Comparison of ENCODE assay signal across 10 cellular contexts in genomic region chr20:36856691-36857635, GRCh38. TPM values are rescaled to one million over a fixed set of nuclear protein-coding genes. Genes with fewer than 3 reads are reported as not detected.
DNase-seq lines count a peak whose midpoint lies in the region; ATAC-seq, FAIRE-seq and TF ChIP-seq lines count a peak whose summit lies in the region.
"Had no signal": no experiment of that assay in that cellular context is flagged by ENCODE, and none has a peak within 500 bp of the region (broad histone marks: within the 10 kb centered on the region; RNA-seq: fewer than 3 reads in every experiment).

No MANE protein-coding gene starts in this region.

- peak overlapping the region; percentile 8 for H3K9ac ChIP-seq in keratinocyte (ENCODE audit: control insufficient read depth, extremely low read depth, insufficient read depth, low read length)

- H3K4me2 ChIP-seq in keratinocyte (ENCODE audit: control insufficient read depth, extremely low read depth, insufficient read depth, low read depth, low read length): peak overlapping the region; percentile 42

- intact Hi-C loops in activated naive CD4-positive, alpha-beta T cell treated with anti-CD3 and anti-CD28 coated beads for 36 hours (cut with micrococcal nuclease): loop anchor here (2.0 kb wide), 1 partner anchor 22 kb away; no protein-coding TSS in a partner anchor

- H3K27ac ChIP-seq in keratinocyte (ENCODE audit: control insufficient read depth, insufficient read depth, low read length): peak overlapping the region; percentile 32
- H3K27ac ChIP-seq in upper lobe of left lung: peak overlapping the region; percentile 61 to 92 (median 77)

- dilution Hi-C loops in keratinocyte (cut with MboI; ENCODE audit: extremely low pct_ligation_motif_present, low sequenced_read_pairs): no loop called here

- H3K4me1 ChIP-seq in keratinocyte (ENCODE audit: control insufficient read depth, extremely low read depth, insufficient read depth, low read length) (peaks cover 80% of the 10 kb centered on the region), upper lobe of left lung (peaks cover 77 to 89% (median 85%) of the 10 kb centered on the region in 4 donors)

- DNase-seq in activated naive CD4-positive, alpha-beta T cell treated with anti-CD3 and anti-CD28 coated beads for 36 hours: peak; percentile 69
- no peak for DNase-seq in activated naive CD4-positive, alpha-beta T cell treated with Interleukin-2 at 50 U/mL for 16 hours
- DNase-seq in keratinocyte (ENCODE audit: low read depth, low spot score) (no peak), upper lobe of left lung (no peak)
- DNase-seq in effector memory CD8-positive, alpha-beta T cell: no peak

- no peaks in the 10 kb centered on the region for H3K36me3 Mint-ChIP-seq in activated naive CD4-positive, alpha-beta T cell treated with anti-CD3 and anti-CD28 coated beads for 36 hours (ENCODE audit: low read depth)
- H3K36me3 Mint-ChIP-seq in activated naive CD4-positive, alpha-beta T cell treated with anti-CD3 and anti-CD28 coated beads, Interleukin-2, amount 50 U/mL, for 24 hours: no peaks in the 10 kb centered on the region
- no peaks in the 10 kb centered on the region for H3K36me3 Mint-ChIP-seq in effector memory CD8-positive, alpha-beta T cell (ENCODE audit: insufficient read depth)
- H3K36me3 Mint-ChIP-seq: IgD-negative memory B cell had no signal

- no peaks in the 10 kb centered on the region for H3K27me3 ChIP-seq in keratinocyte (ENCODE audit: control insufficient read depth, extremely low read depth, insufficient read depth, low read length)
- H3K27me3 ChIP-seq in upper lobe of left lung: no peaks in the 10 kb centered on the region

- WGBS in upper lobe of left lung, 2 donors: 47 to 56% methylated on average over 15 to 17 of the region's 17 CpGs

- no peak overlapping the region for H3K27ac Mint-ChIP-seq in activated naive CD4-positive, alpha-beta T cell treated with anti-CD3 and anti-CD28 coated beads for 36 hours
- H3K27ac Mint-ChIP-seq in activated naive CD4-positive, alpha-beta T cell treated with anti-CD3 and anti-CD28 coated beads, Interleukin-2, amount 50 U/mL, for 24 hours: no peak overlapping the region
- no peak overlapping the region for H3K27ac Mint-ChIP-seq in effector memory CD8-positive, alpha-beta T cell

- no peak for TF ChIP-seq POLR2A in upper lobe of left lung (IDR thresholded peaks at IDR 0.05)

- peaks cover 4% of the 10 kb centered on the region for H4K20me1 ChIP-seq in keratinocyte (ENCODE audit: control insufficient read depth, extremely low read depth, insufficient read depth, low read length)

- peaks cover 10% of the 10 kb centered on the region for H3K9me1 ChIP-seq in keratinocyte (ENCODE audit: control insufficient read depth, extremely low read depth, insufficient read depth, low read length)

- H3K79me2 ChIP-seq in keratinocyte (ENCODE audit: control insufficient read depth, insufficient read depth, low read length): peaks cover 91% of the 10 kb centered on the region

- FAIRE-seq in keratinocyte (lab: Jason Lieb, UNC): peak; percentile 51

- no peak overlapping the region for H2AFZ ChIP-seq in keratinocyte (ENCODE audit: control insufficient read depth, low read length)

- H3K4me3 ChIP-seq in keratinocyte (ENCODE audit: control insufficient read depth in 2 of 3, extremely low read depth in 1 of 3, insufficient read depth in 2 of 3, low read depth in 1 of 3, low read length in 3 of 3) (no peak overlapping the region), upper lobe of left lung (no peak overlapping the region)

- TF ChIP-seq CTCF in keratinocyte (optimal IDR thresholded peaks at IDR 0.05 in 1 of 3, IDR thresholded peaks at IDR 0.05 in 1 of 3, conservative IDR thresholded peaks at IDR 0.05 in 1 of 3; ENCODE audit: extremely low read depth in 1 of 3, insufficient read depth in 2 of 3, low read length in 3 of 3) (no peak), upper lobe of left lung (IDR thresholded peaks at IDR 0.05) (no peak)

- H3K9me3 ChIP-seq in keratinocyte (ENCODE audit: control insufficient read depth, low read depth, low read length): no peaks in the 10 kb centered on the region
- H3K9me3 ChIP-seq in upper lobe of left lung: no peaks in the 10 kb centered on the region

- H3K9me3 Mint-ChIP-seq in activated naive CD4-positive, alpha-beta T cell treated with anti-CD3 and anti-CD28 coated beads for 36 hours: no peaks in the 10 kb centered on the region
- no peaks in the 10 kb centered on the region for H3K9me3 Mint-ChIP-seq in activated naive CD4-positive, alpha-beta T cell treated with anti-CD3 and anti-CD28 coated beads, Interleukin-2, amount 50 U/mL, for 24 hours
- no peaks in the 10 kb centered on the region for H3K9me3 Mint-ChIP-seq in effector memory CD8-positive, alpha-beta T cell
- H3K9me3 Mint-ChIP-seq: IgD-negative memory B cell had no signal

- peaks cover 16% of the 10 kb centered on the region for H3K4me1 Mint-ChIP-seq in activated naive CD4-positive, alpha-beta T cell treated with anti-CD3 and anti-CD28 coated beads for 36 hours (ENCODE audit: low read depth)
- H3K4me1 Mint-ChIP-seq in activated naive CD4-positive, alpha-beta T cell treated with anti-CD3 and anti-CD28 coated beads, Interleukin-2, amount 50 U/mL, for 24 hours: peaks cover 16% of the 10 kb centered on the region
- peaks cover 5 to 7% of the 10 kb centered on the region in 2 donors for H3K4me1 Mint-ChIP-seq in effector memory CD8-positive, alpha-beta T cell (ENCODE audit: low read depth in 2 of 2)

- no peak overlapping the region for H3K4me3 Mint-ChIP-seq in activated naive CD4-positive, alpha-beta T cell treated with anti-CD3 and anti-CD28 coated beads for 36 hours
- H3K4me3 Mint-ChIP-seq in activated naive CD4-positive, alpha-beta T cell treated with anti-CD3 and anti-CD28 coated beads, Interleukin-2, amount 50 U/mL, for 24 hours: peak overlapping the region; percentile 1
- no peak overlapping the region for H3K4me3 Mint-ChIP-seq in effector memory CD8-positive, alpha-beta T cell

- peak in 1 of 4 donors; percentile 16 for TF ChIP-seq EP300 in upper lobe of left lung (IDR thresholded peaks at IDR 0.05)

- ATAC-seq in upper lobe of left lung (ENCODE audit: low FRiP score in 2 of 2) (peak in 1 of 2 donors; percentile 2), HG03378 (IDR thresholded peaks at IDR 0.05; ENCODE audit: unreplicated experiment) (no peak), HG03342 (IDR thresholded peaks at IDR 0.05; ENCODE audit: unreplicated experiment) (no peak)
- ATAC-seq in effector memory CD8-positive, alpha-beta T cell (replicated peaks): no peak

- H3K36me3 ChIP-seq in keratinocyte (ENCODE audit: control insufficient read depth in 2 of 2, extremely low read depth in 1 of 2, insufficient read depth in 2 of 2, low read length in 2 of 2) (peaks cover 2 to 22% of the 10 kb centered on the region in 2 experiments), upper lobe of left lung (no peaks in the 10 kb centered on the region)

- H3K27me3 Mint-ChIP-seq in activated naive CD4-positive, alpha-beta T cell treated with anti-CD3 and anti-CD28 coated beads for 36 hours (ENCODE audit: low read depth): peaks cover 7% of the 10 kb centered on the region
- peaks cover 2% of the 10 kb centered on the region for H3K27me3 Mint-ChIP-seq in activated naive CD4-positive, alpha-beta T cell treated with anti-CD3 and anti-CD28 coated beads, Interleukin-2, amount 50 U/mL, for 24 hours
- peaks cover 0 to 12% of the 10 kb centered on the region in 2 donors for H3K27me3 Mint-ChIP-seq in effector memory CD8-positive, alpha-beta T cell
- H3K27me3 Mint-ChIP-seq: IgD-negative memory B cell had no signal

- CTCF ChIA-PET in activated naive CD4-positive, alpha-beta T cell treated with anti-CD3 and anti-CD28 coated beads for 36 hours (lab: Charles Lee): interaction anchor here (0.9 to 2.5 kb wide), 5 partner anchors 10 to 49 kb away, joined by 3 to 6 read pairs (median 6); no protein-coding TSS in a partner anchor

RNA-seq across cellular contexts. Expression of gene TLDC2, which starts 19.0 kb away (rescaled TPM):
- not detected for total RNA-seq in activated naive CD4-positive, alpha-beta T cell treated with anti-CD3 and anti-CD28 coated beads for 36 hours
- polyA plus RNA-seq in keratinocyte: 0.22 to 0.34 TPM (median 0.26 TPM) in 3 replicates
- polyA plus RNA-seq in keratinocyte (2011; ENCODE audit: low read depth): 0.29 TPM
- polyA plus RNA-seq in keratinocyte (2011; cell fraction: cytosol; rRNA removed): 0.25 and 0.40 TPM in 2 replicates
- polyA plus RNA-seq in keratinocyte (2011; cell fraction: nucleus; rRNA removed): 0.60 and 0.61 TPM in 2 replicates
- polyA plus RNA-seq in keratinocyte (2012; ENCODE audit: low replicate concordance): 0.21 and 0.31 TPM in 2 replicates
- 0.89 TPM in 1 of 3 replicates, not detected in the others for polyA minus RNA-seq in keratinocyte
- polyA minus RNA-seq in keratinocyte (2011; cell fraction: cytosol; rRNA and poly(A)+ RNA removed): not detected
- polyA minus RNA-seq in keratinocyte (2011; cell fraction: nucleus; rRNA and poly(A)+ RNA removed): not detected in 2 replicates
- 1 to 10 TPM in 1 of 6 donors, under 1 TPM in 2, not detected in 3; 0.31 to 1.3 (median 0.61) TPM for total RNA-seq in upper lobe of left lung
- total RNA-seq: Daoy had no signal
- polyA plus RNA-seq: IgD-negative memory B cell had no signal
